Comparison of ENCODE assay signal across 8 cellular contexts in the genomic region with DNA sequence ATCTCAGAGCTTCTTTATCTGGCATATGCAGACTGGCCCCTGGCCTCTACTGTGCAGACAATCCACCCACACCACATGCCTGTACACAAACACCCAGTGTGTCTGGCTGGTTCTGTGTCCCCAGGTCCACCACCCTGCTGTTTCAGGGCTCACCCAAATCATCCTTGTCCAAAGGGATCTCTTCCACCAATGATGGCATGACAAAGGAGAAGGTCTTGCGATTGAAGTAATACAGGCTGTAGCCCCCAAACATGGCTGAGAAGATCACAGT. TPM values are rescaled to one million over a fixed set of nuclear protein-coding genes. Genes with fewer than 3 reads are reported as not detected.
DNase-seq lines count a peak whose midpoint lies in the region; ATAC-seq, FAIRE-seq and TF ChIP-seq lines count a peak whose summit lies in the region.
"Had no signal": no experiment of that assay in that cellular context is flagged by ENCODE, and none has a peak within 500 bp of the region (broad histone marks: within the 10 kb centered on the region; RNA-seq: fewer than 3 reads in every experiment).

No MANE protein-coding gene starts in this region.

- peaks cover 42% of the 10 kb centered on the region for H3K36me3 Mint-ChIP-seq in stimulated activated effector memory CD8-positive, alpha-beta T cell treated with anti-CD3 and anti-CD28 coated beads, Interleukin-12 subunit alpha, Interleukin-12 subunit beta, amount 100 ng/mL, for 72 hours

- H3K4me1 ChIP-seq in HUES48 (ENCODE audit: control insufficient read depth, insufficient read depth, low read length) (peaks cover 12% of the 10 kb centered on the region), keratinocyte (ENCODE audit: control insufficient read depth, extremely low read depth, insufficient read depth, low read length) (peaks cover 14% of the 10 kb centered on the region)

- H2AFZ ChIP-seq in keratinocyte (ENCODE audit: control insufficient read depth, low read length) = peak overlapping the region; percentile 66

- peaks cover 39% of the 10 kb centered on the region for H3K4me1 Mint-ChIP-seq in stimulated activated effector memory CD8-positive, alpha-beta T cell treated with anti-CD3 and anti-CD28 coated beads, Interleukin-12 subunit alpha, Interleukin-12 subunit beta, amount 100 ng/mL, for 72 hours

- no peaks in the 10 kb centered on the region for H4K20me1 ChIP-seq in keratinocyte (ENCODE audit: control insufficient read depth, extremely low read depth, insufficient read depth, low read length)

- dilution Hi-C loops in keratinocyte (cut with MboI; ENCODE audit: extremely low pct_ligation_motif_present, low sequenced_read_pairs) = no loop called here

- FAIRE-seq in keratinocyte (lab: Jason Lieb, UNC) = no peak

- no peak overlapping the region for H3K27ac ChIP-seq in HUES48 (ENCODE audit: low read depth, low read length)
- H3K27ac ChIP-seq in WERI-Rb-1 = peak overlapping the region; percentile 97
- no peak overlapping the region for H3K27ac ChIP-seq in keratinocyte (ENCODE audit: control insufficient read depth, insufficient read depth, low read length)

- peak overlapping the region; percentile 80 for H3K4me3 Mint-ChIP-seq in stimulated activated effector memory CD8-positive, alpha-beta T cell treated with anti-CD3 and anti-CD28 coated beads, Interleukin-12 subunit alpha, Interleukin-12 subunit beta, amount 100 ng/mL, for 72 hours

- TF ChIP-seq CTCF in WERI-Rb-1 (IDR thresholded peaks at IDR 0.05; ENCODE audit: low read depth, low read length) (no peak), keratinocyte (optimal IDR thresholded peaks at IDR 0.05 in 1 of 3, IDR thresholded peaks at IDR 0.05 in 1 of 3, conservative IDR thresholded peaks at IDR 0.05 in 1 of 3; ENCODE audit: extremely low read depth in 1 of 3, insufficient read depth in 2 of 3, low read length in 3 of 3) (no peak)

- H3K36me3 ChIP-seq in HUES48 (ENCODE audit: control insufficient read depth, insufficient read depth, low read length) (peaks cover 52% of the 10 kb centered on the region), WERI-Rb-1 (peaks cover 55% of the 10 kb centered on the region), keratinocyte (ENCODE audit: control insufficient read depth in 2 of 2, extremely low read depth in 1 of 2, insufficient read depth in 2 of 2, low read length in 2 of 2) (peaks cover 20 to 30% of the 10 kb centered on the region in 2 experiments)

- H3K9me3 ChIP-seq in HUES48 (ENCODE audit: control insufficient read depth, insufficient read depth, low read length) = no peaks in the 10 kb centered on the region
- H3K9me3 ChIP-seq in WERI-Rb-1 (ENCODE audit: severe bottlenecking) = no peaks in the 10 kb centered on the region
- H3K9me3 ChIP-seq in keratinocyte (ENCODE audit: control insufficient read depth, low read depth, low read length) = no peaks in the 10 kb centered on the region
- H3K9me3 ChIP-seq: ascending aorta had no signal

- no peaks in the 10 kb centered on the region for H3K27me3 ChIP-seq in HUES48 (ENCODE audit: control insufficient read depth, insufficient read depth, low read length)
- no peaks in the 10 kb centered on the region for H3K27me3 ChIP-seq in WERI-Rb-1 (ENCODE audit: insufficient read depth, low read depth, severe bottlenecking)
- H3K27me3 ChIP-seq in keratinocyte (ENCODE audit: control insufficient read depth, extremely low read depth, insufficient read depth, low read length) = no peaks in the 10 kb centered on the region
- H3K27me3 ChIP-seq: ascending aorta had no signal

- H3K4me2 ChIP-seq in keratinocyte (ENCODE audit: control insufficient read depth, extremely low read depth, insufficient read depth, low read depth, low read length) = peak overlapping the region; percentile 95

- H3K4me3 ChIP-seq in HUES48 (ENCODE audit: low read depth, low read length) (peak overlapping the region; percentile 91), WERI-Rb-1 (ENCODE audit: low read depth, low read length) (peak overlapping the region; percentile 73), keratinocyte (ENCODE audit: control insufficient read depth in 2 of 3, extremely low read depth in 1 of 3, insufficient read depth in 2 of 3, low read depth in 1 of 3, low read length in 3 of 3) (peak overlapping the region in 2 of 3 experiments; percentile 84 to 86)

- peaks cover 9% of the 10 kb centered on the region for H3K79me2 ChIP-seq in keratinocyte (ENCODE audit: control insufficient read depth, insufficient read depth, low read length)

- DNase-seq in WERI-Rb-1 (no peak), keratinocyte (ENCODE audit: low read depth, low spot score) (no peak), NCI-H1417 (lab: John Stamatoyannopoulos, UW) (no peak)
- no peak for DNase-seq in stimulated activated effector memory CD8-positive, alpha-beta T cell treated with anti-CD3 and anti-CD28 coated beads, Interleukin-12 subunit alpha, Interleukin-12 subunit beta, amount 100 ng/mL, for 72 hours (ENCODE audit: low spot score in 2 of 2)
- DNase-seq in stimulated activated CD4-positive, alpha-beta T cell treated with anti-CD3 and anti-CD28 coated beads, Interleukin-12 subunit alpha, Interleukin-12 subunit beta, amount 100 ng/mL, for 4 hours = no peak
- DNase-seq in stimulated activated CD4-positive, alpha-beta T cell treated with anti-CD3 and anti-CD28 coated beads, Interleukin-1b, Interleukin-23, amount 100 ng/mL, for 48 hours = no peak

- peak overlapping the region; percentile 83 for H3K27ac Mint-ChIP-seq in stimulated activated effector memory CD8-positive, alpha-beta T cell treated with anti-CD3 and anti-CD28 coated beads, Interleukin-12 subunit alpha, Interleukin-12 subunit beta, amount 100 ng/mL, for 72 hours

- no peak overlapping the region for H3K9ac ChIP-seq in HUES48 (ENCODE audit: low read depth, low read length)
- peak overlapping the region; percentile 86 for H3K9ac ChIP-seq in keratinocyte (ENCODE audit: control insufficient read depth, extremely low read depth, insufficient read depth, low read length)

- no peak for ATAC-seq in stimulated activated effector memory CD8-positive, alpha-beta T cell treated with anti-CD3 and anti-CD28 coated beads, Interleukin-12 subunit alpha, Interleukin-12 subunit beta, amount 100 ng/mL, for 72 hours

- H3K9me1 ChIP-seq in keratinocyte (ENCODE audit: control insufficient read depth, extremely low read depth, insufficient read depth, low read length) = no peaks in the 10 kb centered on the region

- no peaks in the 10 kb centered on the region for H3K9me3 Mint-ChIP-seq in stimulated activated effector memory CD8-positive, alpha-beta T cell treated with anti-CD3 and anti-CD28 coated beads, Interleukin-12 subunit alpha, Interleukin-12 subunit beta, amount 100 ng/mL, for 72 hours

RNA-seq across cellular contexts. Expression of gene SLC37A4, which starts 1.7 kb away (rescaled TPM):
- 17.0 to 25.0 TPM (median 20.2 TPM) in 3 replicates for polyA plus RNA-seq in keratinocyte
- polyA plus RNA-seq in keratinocyte (2011; ENCODE audit: low read depth) = 5.4 TPM
- polyA plus RNA-seq in keratinocyte (2011; cell fraction: cytosol; rRNA removed) = 9.3 and 11.7 TPM in 2 replicates
- 38.3 and 38.4 TPM in 2 replicates for polyA plus RNA-seq in keratinocyte (2011; cell fraction: nucleus; rRNA removed)
- 10.2 and 14.9 TPM in 2 replicates for polyA plus RNA-seq in keratinocyte (2012; ENCODE audit: low replicate concordance)
- 29.9 to 39.6 TPM (median 30.5 TPM) in 3 replicates for polyA minus RNA-seq in keratinocyte
- polyA minus RNA-seq in keratinocyte (2011; cell fraction: cytosol; rRNA and poly(A)+ RNA removed) = 11.5 TPM
- polyA minus RNA-seq in keratinocyte (2011; cell fraction: nucleus; rRNA and poly(A)+ RNA removed) = 11.9 and 14.5 TPM in 2 replicates

RNA-seq across cellular contexts. Expression of gene TRAPPC4, which starts 10.4 kb away (rescaled TPM):
- 113 to 121 TPM (median 119 TPM) in 3 replicates for polyA plus RNA-seq in keratinocyte
- 39.0 TPM for polyA plus RNA-seq in keratinocyte (2011; ENCODE audit: low read depth)
- polyA plus RNA-seq in keratinocyte (2011; cell fraction: cytosol; rRNA removed) = 94.7 and 148 TPM in 2 replicates
- 102 and 109 TPM in 2 replicates for polyA plus RNA-seq in keratinocyte (2011; cell fraction: nucleus; rRNA removed)
- 77.7 and 104 TPM in 2 replicates for polyA plus RNA-seq in keratinocyte (2012; ENCODE audit: low replicate concordance)
- polyA minus RNA-seq in keratinocyte = 61.2 to 78.1 TPM (median 68.5 TPM) in 3 replicates
- 26.9 TPM for polyA minus RNA-seq in keratinocyte (2011; cell fraction: cytosol; rRNA and poly(A)+ RNA removed)
- 25.5 and 29.6 TPM in 2 replicates for polyA minus RNA-seq in keratinocyte (2011; cell fraction: nucleus; rRNA and poly(A)+ RNA removed)

RNA-seq across cellular contexts. Expression of gene RPS25, which starts 10.9 kb away (rescaled TPM):
- 650 to 2,463 TPM (median 978 TPM) in 3 replicates for polyA plus RNA-seq in keratinocyte
- polyA plus RNA-seq in keratinocyte (2011; ENCODE audit: low read depth) = 1,677 TPM
- polyA plus RNA-seq in keratinocyte (2011; cell fraction: cytosol; rRNA removed) = 2,647 and 3,511 TPM in 2 replicates
- 639 and 1,109 TPM in 2 replicates for polyA plus RNA-seq in keratinocyte (2011; cell fraction: nucleus; rRNA removed)
- 932 and 1,579 TPM in 2 replicates for polyA plus RNA-seq in keratinocyte (2012; ENCODE audit: low replicate concordance)
- 21.1 to 230 TPM (median 131 TPM) in 3 replicates for polyA minus RNA-seq in keratinocyte
- 460 TPM for polyA minus RNA-seq in keratinocyte (2011; cell fraction: cytosol; rRNA and poly(A)+ RNA removed)
- polyA minus RNA-seq in keratinocyte (2011; cell fraction: nucleus; rRNA and poly(A)+ RNA removed) = 30.3 and 51.6 TPM in 2 replicates

RNA-seq across cellular contexts. Expression of gene HYOU1, which starts 28.0 kb away (rescaled TPM):
- polyA plus RNA-seq in keratinocyte = 103 to 170 TPM (median 119 TPM) in 3 replicates
- 85.0 TPM for polyA plus RNA-seq in keratinocyte (2011; ENCODE audit: low read depth)
- polyA plus RNA-seq in keratinocyte (2011; cell fraction: cytosol; rRNA removed) = 39.4 and 45.4 TPM in 2 replicates
- 273 and 306 TPM in 2 replicates for polyA plus RNA-seq in keratinocyte (2011; cell fraction: nucleus; rRNA removed)
- 50.1 and 123 TPM in 2 replicates for polyA plus RNA-seq in keratinocyte (2012; ENCODE audit: low replicate concordance)
- 192 to 294 TPM (median 194 TPM) in 3 replicates for polyA minus RNA-seq in keratinocyte
- polyA minus RNA-seq in keratinocyte (2011; cell fraction: cytosol; rRNA and poly(A)+ RNA removed) = 56.6 TPM
- 119 and 178 TPM in 2 replicates for polyA minus RNA-seq in keratinocyte (2011; cell fraction: nucleus; rRNA and poly(A)+ RNA removed)

RNA-seq across cellular contexts. Expression of gene CENATAC, which starts 31.1 kb away (rescaled TPM):
- polyA plus RNA-seq in keratinocyte = 11.9 to 22.6 TPM (median 14.9 TPM) in 3 replicates
- 18.2 TPM for polyA plus RNA-seq in keratinocyte (2011; ENCODE audit: low read depth)
- polyA plus RNA-seq in keratinocyte (2011; cell fraction: cytosol; rRNA removed) = 2.7 and 3.6 TPM in 2 replicates
- 60.5 and 67.0 TPM in 2 replicates for polyA plus RNA-seq in keratinocyte (2011; cell fraction: nucleus; rRNA removed)
- 7.9 and 17.4 TPM in 2 replicates for polyA plus RNA-seq in keratinocyte (2012; ENCODE audit: low replicate concordance)
- polyA minus RNA-seq in keratinocyte = 4.3 to 27.3 TPM (median 16.1 TPM) in 3 replicates
- polyA minus RNA-seq in keratinocyte (2011; cell fraction: cytosol; rRNA and poly(A)+ RNA removed) = 2.7 TPM
- 23.1 and 42.0 TPM in 2 replicates for polyA minus RNA-seq in keratinocyte (2011; cell fraction: nucleus; rRNA and poly(A)+ RNA removed)
